22 cellular contexts compared by ENCODE assay signal in genomic region chr6:13275435-13275989, GRCh38. TPM values are rescaled to one million over a fixed set of nuclear protein-coding genes. Genes with fewer than 3 reads are reported as not detected.
DNase-seq lines count a peak whose midpoint lies in the region; ATAC-seq and TF ChIP-seq lines count a peak whose summit lies in the region.
"Had no signal": no experiment of that assay in that cellular context is flagged by ENCODE, and none has a peak within 500 bp of the region (broad histone marks: within the 10 kb centered on the region; RNA-seq: fewer than 3 reads in every experiment).

No MANE protein-coding gene starts in this region.

- peaks cover 4 to 8% of the 10 kb centered on the region in 2 donors for H3K27me3 Mint-ChIP-seq in natural killer cell (ENCODE audit: low read depth in 2 of 2)
- H3K27me3 Mint-ChIP-seq in natural killer cell treated with Interleukin-12 subunit alpha and Interleukin-12 subunit beta and Interleukin-15 and Interleukin-18, amount 100 ng/mL, for 72 hours = peaks cover 6 to 9% of the 10 kb centered on the region in 2 donors

- H4K20me1 ChIP-seq in OCI-LY3 (ENCODE audit: insufficient read depth, low read length) = peaks cover 34% of the 10 kb centered on the region

- intact Hi-C loops in natural killer cell (cut with micrococcal nuclease) = no loop called here

- no peak overlapping the region for H3K27ac ChIP-seq in OCI-LY3 (ENCODE audit: low read length)
- H3K27ac ChIP-seq: esophagus squamous epithelium, ovary, tibial artery had no signal

- H3K27ac Mint-ChIP-seq in natural killer cell = peak overlapping the region; percentile 64 to 86
- no peak overlapping the region for H3K27ac Mint-ChIP-seq in natural killer cell treated with Interleukin-12 subunit alpha and Interleukin-12 subunit beta and Interleukin-15 and Interleukin-18, amount 100 ng/mL, for 72 hours
- H3K27ac Mint-ChIP-seq: activated CD4-positive, alpha-beta T cell treated with anti-CD3 and anti-CD28 coated beads for 36 hours; activated naive CD8-positive, alpha-beta T cell treated with anti-CD3 and anti-CD28 coated beads, Interleukin-2, amount 10 ng/mL, durations not matched to agents 7 days and 5 days had no signal

- no peaks in the 10 kb centered on the region for H3K9me3 Mint-ChIP-seq in natural killer cell
- H3K9me3 Mint-ChIP-seq in natural killer cell treated with Interleukin-12 subunit alpha and Interleukin-12 subunit beta and Interleukin-15 and Interleukin-18, amount 100 ng/mL, for 72 hours = no peaks in the 10 kb centered on the region
- H3K9me3 Mint-ChIP-seq: activated naive CD8-positive, alpha-beta T cell treated with anti-CD3 and anti-CD28 coated beads, Interleukin-2, amount 10 ng/mL, durations not matched to agents 7 days and 5 days had no signal

- DNase-seq in natural killer cell (no peak), mesenteric fat pad (ENCODE audit: low spot score) (peak; percentile 5), OCI-M1 (lab: John Stamatoyannopoulos, UW) (no peak), left lobe of liver (ENCODE audit: low spot score) (no peak)
- no peak for DNase-seq in natural killer cell treated with Interleukin-12 subunit alpha and Interleukin-12 subunit beta and Interleukin-15 and Interleukin-18, amount 100 ng/mL, for 72 hours (ENCODE audit: low spot score)
- no peak for DNase-seq in stimulated activated CD4-positive, alpha-beta T cell treated with anti-CD3 and anti-CD28 coated beads, Interleukin-4, amount 100 ng/mL, for 24 hours
- DNase-seq: activated CD4-positive, alpha-beta T cell treated with anti-CD3 and anti-CD28 coated beads for 36 hours; activated naive CD8-positive, alpha-beta T cell treated with anti-CD3 and anti-CD28 coated beads, Interleukin-2, amount 10 ng/mL, durations not matched to agents 7 days and 5 days; activated T-cell treated with anti-CD3 and anti-CD28 coated beads for 4 hours; caudate nucleus; COR-L47; esophagus squamous epithelium; H7; NCI-H1436; NCI-H2107; NCI-H446 treated with DMSO at 0.1 percent for 48 hours; NCI-H82; ovary; stimulated activated CD8-positive, alpha-beta memory T cell treated with anti-CD3 and anti-CD28 coated beads, Interleukin-4, amount 100 ng/mL, for 48 hours; tibial artery had no signal

- H2AFZ ChIP-seq in OCI-LY3 (ENCODE audit: low read depth, low read length) = no peak overlapping the region

- no peaks in the 10 kb centered on the region for H3K27me3 ChIP-seq in OCI-LY3 (ENCODE audit: low read depth, low read length)
- H3K27me3 ChIP-seq: esophagus squamous epithelium, ovary, tibial artery had no signal

- H3K4me3 ChIP-seq in OCI-LY3 (ENCODE audit: low read length) = peak overlapping the region; percentile 94
- H3K4me3 ChIP-seq: esophagus squamous epithelium, ovary, tibial artery had no signal

- ATAC-seq in natural killer cell = no peak
- ATAC-seq in natural killer cell treated with Interleukin-12 subunit alpha and Interleukin-12 subunit beta and Interleukin-15 and Interleukin-18, amount 100 ng/mL, for 72 hours = no peak
- no peak for ATAC-seq in left lobe of liver
- no peak for ATAC-seq in GM21381 (IDR thresholded peaks at IDR 0.05; ENCODE audit: unreplicated experiment)
- ATAC-seq: activated CD4-positive, alpha-beta T cell treated with anti-CD3 and anti-CD28 coated beads for 36 hours had no signal

- H3K4me3 Mint-ChIP-seq in natural killer cell = no peak overlapping the region
- no peak overlapping the region for H3K4me3 Mint-ChIP-seq in natural killer cell treated with Interleukin-12 subunit alpha and Interleukin-12 subunit beta and Interleukin-15 and Interleukin-18, amount 100 ng/mL, for 72 hours
- H3K4me3 Mint-ChIP-seq: activated CD4-positive, alpha-beta T cell treated with anti-CD3 and anti-CD28 coated beads for 36 hours; activated naive CD8-positive, alpha-beta T cell treated with anti-CD3 and anti-CD28 coated beads, Interleukin-2, amount 10 ng/mL, durations not matched to agents 7 days and 5 days had no signal

- H3K9me3 ChIP-seq in OCI-LY3 (ENCODE audit: insufficient read depth, low read length) = no peaks in the 10 kb centered on the region
- H3K9me3 ChIP-seq: esophagus squamous epithelium, ovary, tibial artery had no signal

- H3K9ac ChIP-seq in OCI-LY3 (ENCODE audit: low read length) = peak overlapping the region; percentile 89; the same call in 1 of the 2 replicates

- H3K36me3 ChIP-seq in OCI-LY3 (replicated peaks; ENCODE audit: low read depth, low read length) = peaks cover 55% of the 10 kb centered on the region
- H3K36me3 ChIP-seq: esophagus squamous epithelium, ovary had no signal

- peaks cover 16 to 34% of the 10 kb centered on the region in 2 donors for H3K4me1 Mint-ChIP-seq in natural killer cell
- H3K4me1 Mint-ChIP-seq in natural killer cell treated with Interleukin-12 subunit alpha and Interleukin-12 subunit beta and Interleukin-15 and Interleukin-18, amount 100 ng/mL, for 72 hours (ENCODE audit: low read depth in 2 of 2) = peaks cover 18 to 19% of the 10 kb centered on the region in 2 donors

- H3K4me2 ChIP-seq in OCI-LY3 (ENCODE audit: low read length) = peak overlapping the region; percentile 100

- H3K4me1 ChIP-seq in OCI-LY3 (ENCODE audit: low read length) = peaks cover 24% of the 10 kb centered on the region
- H3K4me1 ChIP-seq: esophagus squamous epithelium had no signal

- H3K36me3 Mint-ChIP-seq in natural killer cell = no peaks in the 10 kb centered on the region
- H3K36me3 Mint-ChIP-seq in natural killer cell treated with Interleukin-12 subunit alpha and Interleukin-12 subunit beta and Interleukin-15 and Interleukin-18, amount 100 ng/mL, for 72 hours = no peaks in the 10 kb centered on the region

- TF ChIP-seq CTCF in natural killer cell (IDR thresholded peaks at IDR 0.05) = no peak
- peak; percentile 7; the same call in 1 of the 2 replicates for TF ChIP-seq CTCF in OCI-LY3 (IDR thresholded peaks at IDR 0.05; ENCODE audit: low read depth, low read length)

- H3K79me2 ChIP-seq in OCI-LY3 (ENCODE audit: low read length) = peaks cover 45% of the 10 kb centered on the region

RNA-seq across cellular contexts. Expression of gene TBC1D7, which starts 52.8 kb away (rescaled TPM):
- total RNA-seq in natural killer cell (10 to 100 TPM; 20.1 to 29.7 (median 24.3) TPM), mesenteric fat pad (11.0 TPM), left lobe of liver (10.4 TPM)
- total RNA-seq in natural killer cell treated with Interleukin-12 subunit alpha and Interleukin-12 subunit beta and Interleukin-15 and Interleukin-18, amount 100 ng/mL, for 72 hours = 10 to 100 TPM; 21.8 to 23.4 TPM

Comparison
In these comparisons a context has a peak if more than half of its experiments do, and no peak if none do; other contexts are left out.
1. H3K27ac Mint-ChIP-seq: peak in natural killer cell (2 of 2); none in natural killer cell treated with Interleukin-12 subunit alpha and Interleukin-12 subunit beta and Interleukin-15 and Interleukin-18, amount 100 ng/mL, for 72 hours (0 of 2).